In genomic region chr3:197513953-197514785, GRCh38 we compare ENCODE assay signal across 17 cellular contexts. TPM values are rescaled to one million over a fixed set of nuclear protein-coding genes. Genes with fewer than 3 reads are reported as not detected.
DNase-seq lines count a peak whose midpoint lies in the region; ATAC-seq and TF ChIP-seq lines count a peak whose summit lies in the region.
"Had no signal": no experiment of that assay in that cellular context is flagged by ENCODE, and none has a peak within 500 bp of the region (broad histone marks: within the 10 kb centered on the region; RNA-seq: fewer than 3 reads in every experiment).

No MANE protein-coding gene starts in this region.

- H3K27me3 ChIP-seq in esophagus squamous epithelium (no peaks in the 10 kb centered on the region), esophagus muscularis mucosa (no peaks in the 10 kb centered on the region), left ventricle myocardium inferior (ENCODE audit: low read depth) (no peaks in the 10 kb centered on the region)
- H3K27me3 ChIP-seq: stomach, uterus had no signal

- ATAC-seq in T-helper 17 cell: no peak
- no peak for ATAC-seq in stimulated activated effector memory CD8-positive, alpha-beta T cell treated with anti-CD3 and anti-CD28 coated beads, Interleukin-12 subunit alpha, Interleukin-12 subunit beta, amount 100 ng/mL, for 72 hours
- ATAC-seq: A549, Panc1 had no signal

- no peaks in the 10 kb centered on the region for H3K27me3 Mint-ChIP-seq in activated T-cell treated with anti-CD3 and anti-CD28 coated beads, Interleukin-2, amount 50 U/mL, for 24 hours
- no peaks in the 10 kb centered on the region for H3K27me3 Mint-ChIP-seq in T-helper 17 cell

- intact Hi-C loops in esophagus squamous epithelium (cut with DNase I): no loop called here
- intact Hi-C loops in esophagus muscularis mucosa (cut with DNase I): no loop called here
- intact Hi-C loops in left ventricle myocardium inferior (cut with micrococcal nuclease): no loop called here

- H3K4me1 Mint-ChIP-seq in activated T-cell treated with anti-CD3 and anti-CD28 coated beads, Interleukin-2, amount 50 U/mL, for 24 hours (ENCODE audit: low read depth): peaks cover 23% of the 10 kb centered on the region
- peaks cover 17% of the 10 kb centered on the region for H3K4me1 Mint-ChIP-seq in T-helper 17 cell
- peaks cover 23% of the 10 kb centered on the region for H3K4me1 Mint-ChIP-seq in stimulated activated effector memory CD8-positive, alpha-beta T cell treated with anti-CD3 and anti-CD28 coated beads, Interleukin-12 subunit alpha, Interleukin-12 subunit beta, amount 100 ng/mL, for 72 hours

- H3K9me3 ChIP-seq in T-helper 17 cell (ENCODE audit: control insufficient read depth, low read length, poor library complexity, severe bottlenecking) (no peaks in the 10 kb centered on the region), esophagus squamous epithelium (no peaks in the 10 kb centered on the region), esophagus muscularis mucosa (no peaks in the 10 kb centered on the region), left ventricle myocardium inferior (replicated peaks) (no peaks in the 10 kb centered on the region)
- H3K9me3 ChIP-seq: A549, stomach, uterus had no signal

- H3K4me3 ChIP-seq in esophagus squamous epithelium: no peak overlapping the region
- H3K4me3 ChIP-seq in esophagus muscularis mucosa: no peak overlapping the region
- no peak overlapping the region for H3K4me3 ChIP-seq in left ventricle myocardium inferior
- H3K4me3 ChIP-seq: A549, stomach, uterus had no signal

- H3K9me3 Mint-ChIP-seq in activated T-cell treated with anti-CD3 and anti-CD28 coated beads, Interleukin-2, amount 50 U/mL, for 24 hours: peaks cover 3% of the 10 kb centered on the region
- H3K9me3 Mint-ChIP-seq in stimulated activated effector memory CD8-positive, alpha-beta T cell treated with anti-CD3 and anti-CD28 coated beads, Interleukin-12 subunit alpha, Interleukin-12 subunit beta, amount 100 ng/mL, for 72 hours: no peaks in the 10 kb centered on the region

- H3K27ac Mint-ChIP-seq in activated T-cell treated with anti-CD3 and anti-CD28 coated beads, Interleukin-2, amount 50 U/mL, for 24 hours: peak overlapping the region; percentile 51
- H3K27ac Mint-ChIP-seq in T-helper 17 cell: peak overlapping the region; percentile 83
- H3K27ac Mint-ChIP-seq in stimulated activated effector memory CD8-positive, alpha-beta T cell treated with anti-CD3 and anti-CD28 coated beads, Interleukin-12 subunit alpha, Interleukin-12 subunit beta, amount 100 ng/mL, for 72 hours: peak overlapping the region; percentile 74

- peaks cover 68% of the 10 kb centered on the region for H3K36me3 Mint-ChIP-seq in activated T-cell treated with anti-CD3 and anti-CD28 coated beads, Interleukin-2, amount 50 U/mL, for 24 hours (ENCODE audit: low read depth)
- H3K36me3 Mint-ChIP-seq in T-helper 17 cell (ENCODE audit: low read depth): peaks cover 5% of the 10 kb centered on the region
- H3K36me3 Mint-ChIP-seq in stimulated activated effector memory CD8-positive, alpha-beta T cell treated with anti-CD3 and anti-CD28 coated beads, Interleukin-12 subunit alpha, Interleukin-12 subunit beta, amount 100 ng/mL, for 72 hours: peaks cover 57% of the 10 kb centered on the region

- no peak overlapping the region for H3K4me3 Mint-ChIP-seq in activated T-cell treated with anti-CD3 and anti-CD28 coated beads, Interleukin-2, amount 50 U/mL, for 24 hours
- H3K4me3 Mint-ChIP-seq in T-helper 17 cell: no peak overlapping the region
- H3K4me3 Mint-ChIP-seq in stimulated activated effector memory CD8-positive, alpha-beta T cell treated with anti-CD3 and anti-CD28 coated beads, Interleukin-12 subunit alpha, Interleukin-12 subunit beta, amount 100 ng/mL, for 72 hours: no peak overlapping the region

- TF ChIP-seq EP300 in esophagus muscularis mucosa (IDR thresholded peaks at IDR 0.05): no peak

- peak overlapping the region; percentile 64 to 80 (median 72) for H3K27ac ChIP-seq in esophagus squamous epithelium
- no peak overlapping the region for H3K27ac ChIP-seq in esophagus muscularis mucosa (replicated peaks in 1 of 4)
- H3K27ac ChIP-seq in left ventricle myocardium inferior (replicated peaks): no peak overlapping the region
- H3K27ac ChIP-seq: uterus had no signal

- H3K4me1 ChIP-seq in esophagus squamous epithelium (peaks cover 27 to 60% (median 38%) of the 10 kb centered on the region in 3 donors), esophagus muscularis mucosa (peaks cover 7 to 13% (median 12%) of the 10 kb centered on the region in 4 donors), left ventricle myocardium inferior (peaks cover 7% of the 10 kb centered on the region)
- H3K4me1 ChIP-seq: uterus had no signal

- DNase-seq in activated T-cell treated with anti-CD3 and anti-CD28 coated beads, Interleukin-2, amount 50 U/mL, for 24 hours: no peak
- no peak for DNase-seq in activated T-cell treated with anti-CD3 and anti-CD28 coated beads, Interleukin-2, amount 50 U/mL, for 1 hour
- DNase-seq in T-helper 17 cell: no peak
- no peak for DNase-seq in esophagus squamous epithelium (lab: John Stamatoyannopoulos, UW)
- DNase-seq in stimulated activated effector memory CD8-positive, alpha-beta T cell treated with anti-CD3 and anti-CD28 coated beads, Interleukin-12 subunit alpha, Interleukin-12 subunit beta, amount 100 ng/mL, for 72 hours (ENCODE audit: low spot score in 2 of 2): no peak
- no peak for DNase-seq in esophagus muscularis mucosa (ENCODE audit: extremely low spot score)
- no peak for DNase-seq in left ventricle myocardium inferior
- DNase-seq in NOMO-1 treated with DMSO at 0.1 percent for 48 hours (lab: John Stamatoyannopoulos, UW; ENCODE audit: unreplicated experiment): no peak
- DNase-seq: activated gamma-delta T cell; cortex of kidney; erythroblast; NCI-H82; stimulated activated CD4-positive, alpha-beta T cell treated with anti-CD3 and anti-CD28 coated beads, Interleukin-15, amount 100 ng/mL, for 24 hours; stomach; uterus had no signal

- TF ChIP-seq CTCF in esophagus squamous epithelium (IDR thresholded peaks at IDR 0.05): no peak
- no peak for TF ChIP-seq CTCF in esophagus muscularis mucosa (IDR thresholded peaks at IDR 0.05)
- TF ChIP-seq CTCF in left ventricle myocardium inferior (IDR thresholded peaks at IDR 0.05; ENCODE audit: borderline replicate concordance): no peak

- H3K36me3 ChIP-seq in esophagus squamous epithelium (peaks cover 0 to 30% (median 0%) of the 10 kb centered on the region in 3 donors), esophagus muscularis mucosa (peaks cover 0 to 36% (median 10%) of the 10 kb centered on the region in 4 donors), left ventricle myocardium inferior (no peaks in the 10 kb centered on the region)
- H3K36me3 ChIP-seq: uterus had no signal

- 44 to 63% methylated on average over 9 to 11 of the region's 18 CpGs for WGBS in esophagus squamous epithelium, 2 donors
- 93% methylated on average over 18 of the region's 18 CpGs for WGBS in esophagus muscularis mucosa

- TF ChIP-seq POLR2A in esophagus squamous epithelium (IDR thresholded peaks at IDR 0.05) (no peak), esophagus muscularis mucosa (IDR thresholded peaks at IDR 0.05; ENCODE audit: low read depth) (no peak)

RNA-seq across cellular contexts. Expression of gene BDH1, which starts 41.6 kb away (rescaled TPM):
- total RNA-seq in T-helper 17 cell (10 to 100 TPM; 20.7 to 22.4 TPM), esophagus squamous epithelium (10 to 100 TPM; 44.4 to 60.6 (median 52.2) TPM), esophagus muscularis mucosa (10 to 100 TPM in 3 of 4 donors, 1 to 10 TPM in 1; 9.1 to 18.7 (median 14.6) TPM), left ventricle myocardium inferior (90.0 TPM)

Comparison
In these comparisons a context has a peak if more than half of its experiments do, and no peak if none do; other contexts are left out.
1. H3K27ac ChIP-seq: peak in esophagus squamous epithelium (4 of 4); none in esophagus muscularis mucosa (0 of 4) and left ventricle myocardium inferior (single experiment).
2. Peak in every context shown above with its lines, with median percentiles within 50 percentile points of each other: H3K27ac Mint-ChIP-seq.